Comparison of ENCODE assay signal across 1 cellular context in genomic region chr19:18488838-18489626, GRCh38.
TF ChIP-seq lines count a peak whose summit lies in the region.

No MANE protein-coding gene starts in this region.

TF ChIP-seq in GM23338, 12 proteins besides CTCF, POLR2A, EP300 and RAD21 (continued from another document):
- no peak for TF ChIP-seq ZNF462 (CRISPR knock-in tag; IDR thresholded peaks at IDR 0.05)
- TF ChIP-seq POLR2AphosphoS5 (IDR thresholded peaks at IDR 0.05; ENCODE audit: low read depth), result no peak
- no peak for TF ChIP-seq EZH2phosphoT487 (IDR thresholded peaks at IDR 0.05; ENCODE audit: unreplicated experiment)
- no peak for TF ChIP-seq EZH2 (IDR thresholded peaks at IDR 0.05; ENCODE audit: low read depth, unreplicated experiment)
- no peak for TF ChIP-seq ZNF331 (CRISPR knock-in tag; IDR thresholded peaks at IDR 0.05; ENCODE audit: low read depth)
- TF ChIP-seq JUNB (IDR thresholded peaks at IDR 0.05; ENCODE audit: unreplicated experiment), result no peak
- TF ChIP-seq NANOG (IDR thresholded peaks at IDR 0.05; ENCODE audit: borderline replicate concordance), result no peak
- no peak for TF ChIP-seq ZNF114 (CRISPR knock-in tag; IDR thresholded peaks at IDR 0.05)
- no peak for TF ChIP-seq STAT1 (IDR thresholded peaks at IDR 0.05; ENCODE audit: unreplicated experiment)
- no peak for TF ChIP-seq REST (IDR thresholded peaks at IDR 0.05; ENCODE audit: unreplicated experiment)
- no peak for TF ChIP-seq CREB1 (CRISPR knock-in tag; IDR thresholded peaks at IDR 0.05; ENCODE audit: low read depth)
